Comparison of ENCODE assay signal across 10 cellular contexts in the genomic region with DNA sequence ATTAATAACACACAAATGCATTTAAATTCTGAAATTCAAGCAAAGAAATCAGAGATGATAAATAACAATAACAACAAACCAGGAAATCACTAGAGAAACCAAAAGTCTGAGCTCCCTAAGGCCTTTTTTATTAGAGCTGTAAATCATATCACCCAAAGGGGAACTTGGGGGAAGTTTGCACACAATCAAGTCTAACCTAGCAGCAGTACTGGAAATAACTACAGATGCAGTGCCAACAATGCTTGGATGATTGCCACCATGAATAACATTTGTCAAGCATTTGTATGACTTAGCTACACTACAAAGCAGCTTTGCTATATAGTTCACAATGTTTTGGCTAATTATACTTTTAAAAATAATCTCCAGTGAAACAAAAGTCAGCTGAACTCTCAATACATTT. TPM values are rescaled to one million over a fixed set of nuclear protein-coding genes. Genes with fewer than 3 reads are reported as not detected.
A peak's percentile ranks its signal among the peaks of the same experiment; 100 is the strongest.
DNase-seq lines count a peak whose midpoint lies in the region; ATAC-seq, FAIRE-seq and TF ChIP-seq lines count a peak whose summit lies in the region.
"Had no signal": no experiment of that assay in that cellular context is flagged by ENCODE, and none has a peak within 500 bp of the region (broad histone marks: within the 10 kb centered on the region; RNA-seq: fewer than 3 reads in every experiment).

No MANE protein-coding gene starts in this region.

- peak; percentile 61 for DNase-seq in A172 (ENCODE audit: low spot score)
- peak; percentile 72 for DNase-seq in HFFc6
- peak; percentile 58 for DNase-seq in amniotic epithelial cell (ENCODE audit: low read depth)
- no peak for DNase-seq in Caco-2
- no peak for DNase-seq in GM19240 (ENCODE audit: insufficient read length, low spot score)
- DNase-seq: NK-92 treated with Interleukin-12 subunit alpha and Interleukin-12 subunit beta, amount 100 ng/mL, for 24 hours had no signal

- H3K27me3 ChIP-seq in Caco-2 (replicated peaks; ENCODE audit: control insufficient read depth, insufficient read depth, low read length) = no peaks in the 10 kb centered on the region

- no peaks in the 10 kb centered on the region for H3K36me3 ChIP-seq in Caco-2 (ENCODE audit: control insufficient read depth, insufficient read depth, low read length)

- CTCF ChIA-PET in Caco-2 (lab: Charles Lee) = interaction anchor here (0.6 to 3.0 kb wide), 4 partner anchors 154 to 1430 kb away, joined by 3 to 22 read pairs (median 5); no protein-coding TSS in a partner anchor

- no peak overlapping the region for H3K4me3 ChIP-seq in Caco-2 (ENCODE audit: low read depth, low read length)

- intact Hi-C loops in Caco-2 (cut with micrococcal nuclease; ENCODE audit: unreplicated experiment) = loop anchor here (10.0 kb wide), 1 partner anchor 546 kb away; no protein-coding TSS in a partner anchor

- H3K4me3 Mint-ChIP-seq in HFFc6 (no peak overlapping the region), Caco-2 (ENCODE audit: unreplicated experiment) (no peak overlapping the region)

- POLR2A ChIA-PET in Caco-2 (lab: Charles Lee) = no interaction called here

- H3K36me3 Mint-ChIP-seq in HFFc6 (ENCODE audit: low read depth) (no peaks in the 10 kb centered on the region), Caco-2 (ENCODE audit: insufficient read depth, unreplicated experiment) (no peaks in the 10 kb centered on the region)

- no peaks in the 10 kb centered on the region; the same call in 1 of the 2 replicates for H3K4me1 Mint-ChIP-seq in HFFc6 (ENCODE audit: low read depth)
- H3K4me1 Mint-ChIP-seq in Caco-2 (ENCODE audit: low read depth, unreplicated experiment) = peaks cover 8% of the 10 kb centered on the region

- peak overlapping the region; percentile 7; the same call in 1 of the 2 replicates for H3K27ac Mint-ChIP-seq in HFFc6
- no peak overlapping the region for H3K27ac Mint-ChIP-seq in Caco-2 (ENCODE audit: unreplicated experiment)
- H3K27ac Mint-ChIP-seq: activated T-helper 2 cell treated with anti-CD3 and anti-CD28 coated beads, Interferon-gamma antibody, Interleukin-2, Interleukin-4, amounts not matched to agents 10 μg/mL and 5 μg/mL and 100 μg/mL, durations not matched to agents 14 hours and 24 hours and 36 hours had no signal

- peaks cover 27% of the 10 kb centered on the region for H3K4me1 ChIP-seq in Caco-2

- H3K27me3 Mint-ChIP-seq in HFFc6 (ENCODE audit: insufficient read depth) (no peaks in the 10 kb centered on the region), Caco-2 (ENCODE audit: insufficient read depth, unreplicated experiment) (no peaks in the 10 kb centered on the region)

- BruUV-seq in Caco-2 (replicated peaks; lab: Mats Ljungman, UMichigan) = no TSS peak

- no peaks in the 10 kb centered on the region for H3K9me3 ChIP-seq in Caco-2

- FAIRE-seq in islet of Langerhans (lab: Jason Lieb, UNC) = peak; percentile 77

- H3K9me3 Mint-ChIP-seq in HFFc6 (no peaks in the 10 kb centered on the region), Caco-2 (ENCODE audit: unreplicated experiment) (no peaks in the 10 kb centered on the region)
- H3K9me3 Mint-ChIP-seq: activated T-helper 2 cell treated with anti-CD3 and anti-CD28 coated beads, Interferon-gamma antibody, Interleukin-2, Interleukin-4, amounts not matched to agents 10 μg/mL and 5 μg/mL and 100 μg/mL, durations not matched to agents 14 hours and 24 hours and 36 hours had no signal

- TF ChIP-seq CTCF in HFFc6 (IDR thresholded peaks at IDR 0.05) (no peak), Caco-2 (IDR thresholded peaks at IDR 0.05; ENCODE audit: insufficient read depth in 1 of 2, low read depth in 1 of 2, low read length in 1 of 2, severe bottlenecking in 1 of 2, unreplicated experiment in 1 of 2) (no peak)

- ATAC-seq in HG03378 (IDR thresholded peaks at IDR 0.05; ENCODE audit: unreplicated experiment) = no peak
- ATAC-seq in HG03025 (IDR thresholded peaks at IDR 0.05; ENCODE audit: low FRiP score, unreplicated experiment) = no peak

RNA-seq across cellular contexts. Expression of a gene that starts 27.8 kb away (rescaled TPM):
- 15.4 and 15.8 TPM in 2 replicates for total RNA-seq in A172 (2014; rRNA removed; shearing (Covaris generic))
- total RNA-seq in HFFc6 (2021; fragmentation: NEBNext Ultra II Directional; extraction: Animal tissue kit (Norgen Biotek cat#: 25700)) = 10 to 100 TPM; 18.4 to 21.1 (median 20.2) TPM
- total RNA-seq in Caco-2 (2022) = 18.8 and 20.2 TPM in 2 replicates

Comparison
In these comparisons a context has a peak if more than half of its experiments do, and no peak if none do; other contexts are left out.
1. DNase-seq: peak in A172 (single experiment), HFFc6 (single experiment) and amniotic epithelial cell (single experiment); none in Caco-2 (0 of 2) and GM19240 (single experiment).